ENCODE assay signal across 11 cellular contexts in genomic region chr9:97046228-97046627, GRCh38. TPM values are rescaled to one million over a fixed set of nuclear protein-coding genes. Genes with fewer than 3 reads are reported as not detected.
DNase-seq lines count a peak whose midpoint lies in the region; ATAC-seq and TF ChIP-seq lines count a peak whose summit lies in the region.
"Had no signal": no experiment of that assay in that cellular context is flagged by ENCODE, and none has a peak within 500 bp of the region (broad histone marks: within the 10 kb centered on the region; RNA-seq: fewer than 3 reads in every experiment).

No MANE protein-coding gene starts in this region.

- H3K27ac ChIP-seq in lower lobe of right lung (no peak overlapping the region), WERI-Rb-1 (no peak overlapping the region)
- H3K27ac ChIP-seq: adrenal gland had no signal

- H3K9me3 ChIP-seq in MG63 (no peaks in the 10 kb centered on the region), lower lobe of right lung (no peaks in the 10 kb centered on the region), WERI-Rb-1 (ENCODE audit: severe bottlenecking) (peaks cover 12% of the 10 kb centered on the region)
- H3K9me3 ChIP-seq: adrenal gland had no signal

- intact Hi-C loops in lower lobe of right lung (cut with DNase I) = no loop called here

- H3K27me3 ChIP-seq in MG63 = peaks cover 5% of the 10 kb centered on the region; the same call in 1 of the 2 replicates
- no peaks in the 10 kb centered on the region for H3K27me3 ChIP-seq in lower lobe of right lung (ENCODE audit: low read depth)
- H3K27me3 ChIP-seq in WERI-Rb-1 (ENCODE audit: insufficient read depth, low read depth, severe bottlenecking) = no peaks in the 10 kb centered on the region
- H3K27me3 ChIP-seq: adrenal gland had no signal

- TF ChIP-seq CTCF in lower lobe of right lung (IDR thresholded peaks at IDR 0.05) (no peak), WERI-Rb-1 (IDR thresholded peaks at IDR 0.05; ENCODE audit: low read depth, low read length) (no peak)

- no peaks in the 10 kb centered on the region for H3K4me1 ChIP-seq in lower lobe of right lung
- H3K4me1 ChIP-seq: adrenal gland had no signal

- no peak overlapping the region for H3K4me3 ChIP-seq in MG63
- H3K4me3 ChIP-seq in lower lobe of right lung = no peak overlapping the region
- H3K4me3 ChIP-seq in WERI-Rb-1 (ENCODE audit: low read depth, low read length) = no peak overlapping the region
- H3K4me3 ChIP-seq: adrenal gland had no signal

- no peaks in the 10 kb centered on the region for H3K36me3 ChIP-seq in MG63
- no peaks in the 10 kb centered on the region for H3K36me3 ChIP-seq in lower lobe of right lung
- no peaks in the 10 kb centered on the region for H3K36me3 ChIP-seq in WERI-Rb-1
- H3K36me3 ChIP-seq: adrenal gland had no signal

- peak; percentile 72 for DNase-seq in DMS153 (lab: John Stamatoyannopoulos, UW)
- peak; percentile 62 for DNase-seq in MG63
- DNase-seq in astrocyte of the hippocampus (ENCODE audit: low read depth, low spot score) = peak; percentile 84
- peak; percentile 73 for DNase-seq in lower lobe of right lung
- no peak for DNase-seq in NCI-H82 (lab: John Stamatoyannopoulos, UW)
- DNase-seq in WERI-Rb-1 = no peak
- DNase-seq: activated CD4-positive, alpha-beta T cell treated with anti-CD3 and anti-CD28 coated beads for 1 hour; NCI-H1694 treated with DMSO at 0.1 percent for 48 hours had no signal

- ATAC-seq in lower lobe of right lung (peak; percentile 94 to 97), HG02970 (IDR thresholded peaks at IDR 0.05; ENCODE audit: low FRiP score, unreplicated experiment) (no peak), HG02870 (IDR thresholded peaks at IDR 0.05; ENCODE audit: unreplicated experiment) (no peak)

RNA-seq across cellular contexts. Expression of gene CTSV, which starts 7.3 kb away (rescaled TPM):
- 1.9 and 4.0 TPM in 2 replicates for total RNA-seq in MG63 (2014; rRNA removed; shearing (Covaris generic); ENCODE audit: low replicate concordance)
- 0.32 TPM for total RNA-seq in lower lobe of right lung

Comparison
In these comparisons a context has a peak if more than half of its experiments do, and no peak if none do; other contexts are left out.
1. DNase-seq: peak in DMS153 (single experiment), MG63 (single experiment), astrocyte of the hippocampus (single experiment) and lower lobe of right lung (single experiment); none in NCI-H82 (single experiment) and WERI-Rb-1 (single experiment).
2. ATAC-seq: peak in lower lobe of right lung (2 of 2); none in HG02970 (single experiment) and HG02870 (single experiment).